ENCODE assay signal across 11 cellular contexts in genomic region chr3:52830535-52831258, GRCh38. TPM values are rescaled to one million over a fixed set of nuclear protein-coding genes. Genes with fewer than 3 reads are reported as not detected.
DNase-seq lines count a peak whose midpoint lies in the region; ATAC-seq and TF ChIP-seq lines count a peak whose summit lies in the region.
"Had no signal": no experiment of that assay in that cellular context is flagged by ENCODE, and none has a peak within 500 bp of the region (broad histone marks: within the 10 kb centered on the region; RNA-seq: fewer than 3 reads in every experiment).

Gene ITIH4 (minus strand): TSS chr3:52830672. CDS start chr3:52830642, 30 bp downstream.

- WGBS in heart right ventricle, 2 donors, result 80 to 83% methylated on average over 16 of the region's 16 CpGs
- WGBS in body of pancreas, 2 donors, result 67 to 79% methylated on average over 13 to 16 of the region's 16 CpGs

- TF ChIP-seq POLR2A in body of pancreas (IDR thresholded peaks at IDR 0.05) (peak in 2 of 3 donors; percentile 31 to 49), vagina (IDR thresholded peaks at IDR 0.05) (no peak)

- intact Hi-C loops in heart right ventricle (cut with DNase I), result loop anchor here in 1 of 10 donors (5.0 kb wide), 1 partner anchor 58 kb away; the partner anchor contains the start of gene NEK4
- intact Hi-C loops in cardiac septum (cut with DNase I), result no loop called here
- intact Hi-C loops in body of pancreas (cut with DNase I), result no loop called here
- intact Hi-C loops in vagina (cut with DNase I), result no loop called here

- H3K4me1 ChIP-seq in heart right ventricle (peaks cover 13 to 45% (median 29%) of the 10 kb centered on the region in 9 donors), body of pancreas (peaks cover 49% of the 10 kb centered on the region), vagina (peaks cover 26% of the 10 kb centered on the region)

- no peak for DNase-seq in heart right ventricle
- no peak for DNase-seq in cardiac septum (ENCODE audit: low spot score)
- peak; percentile 37 to 66 (median 58) for DNase-seq in body of pancreas
- peak; percentile 24 for DNase-seq in myocyte (ENCODE audit: low read depth)
- no peak for DNase-seq in vagina (ENCODE audit: extremely low spot score in 2 of 2)
- DNase-seq in activated effector memory CD4-positive, alpha-beta T cell treated with Interleukin-2 at 50 U/mL for 16 hours, result no peak
- DNase-seq: activated naive CD4-positive, alpha-beta T cell treated with anti-CD3 and anti-CD28 coated beads, Interleukin-2, amount 10 ng/mL, durations not matched to agents 7 days and 5 days; AML-193; stimulated activated naive B cell treated with anti-CD40 and anti-IgM and Interleukin-4, amounts not matched to agents 10 μg/mL and 1 μg/mL and 100 μg/mL, for 72 hours had no signal

- H3K27ac ChIP-seq in heart right ventricle (peak within 1 kb of the TSS in 8 of 10 donors; percentile 3 to 58 (median 34)), body of pancreas (peak within 1 kb of the TSS in 3 of 4 donors; percentile 16 to 46 (median 43)), vagina (peak within 1 kb of the TSS; percentile 47)

- peaks cover 0 to 21% (median 0%) of the 10 kb centered on the region in 9 donors for H3K36me3 ChIP-seq in heart right ventricle
- H3K36me3 ChIP-seq in body of pancreas (replicated peaks in 1 of 2; ENCODE audit: insufficient read depth in 1 of 2, low read depth in 2 of 2), result no peaks in the 10 kb centered on the region
- no peaks in the 10 kb centered on the region for H3K36me3 ChIP-seq in vagina

- no peaks in the 10 kb centered on the region for H3K27me3 ChIP-seq in heart right ventricle
- H3K27me3 ChIP-seq in body of pancreas, result no peaks in the 10 kb centered on the region
- no peaks in the 10 kb centered on the region for H3K27me3 ChIP-seq in vagina

- H3K9me3 ChIP-seq in heart right ventricle (no peaks in the 10 kb centered on the region), body of pancreas (no peaks in the 10 kb centered on the region), vagina (no peaks in the 10 kb centered on the region)

- ATAC-seq in heart right ventricle (no peak), body of pancreas (peak; percentile 40), GM18519 (IDR thresholded peaks at IDR 0.05; ENCODE audit: low FRiP score, unreplicated experiment) (no peak), GM18517 (IDR thresholded peaks at IDR 0.05; ENCODE audit: unreplicated experiment) (no peak)
- ATAC-seq: stimulated activated naive B cell treated with anti-CD40 and anti-IgM and Interleukin-4, amounts not matched to agents 10 μg/mL and 1 μg/mL and 100 μg/mL, for 72 hours had no signal

- TF ChIP-seq CTCF in heart right ventricle (IDR thresholded peaks at IDR 0.05) (no peak), body of pancreas (IDR thresholded peaks at IDR 0.05) (no peak), vagina (IDR thresholded peaks at IDR 0.05) (no peak)

- no peak within 1 kb of the TSS for H3K4me3 ChIP-seq in heart right ventricle
- H3K4me3 ChIP-seq in body of pancreas, result no peak within 1 kb of the TSS
- H3K4me3 ChIP-seq in vagina, result no peak within 1 kb of the TSS

RNA-seq across cellular contexts. Expression of gene ITIH4, which starts in this region (rescaled TPM):
- total RNA-seq in heart right ventricle (1 to 10 TPM; 2.3 to 9.3 (median 4.3) TPM), cardiac septum (3.2 TPM), body of pancreas (10 to 100 TPM; 60.7 to 86.7 TPM), myocyte (5.0 and 5.4 TPM in 2 replicates), vagina (5.9 TPM)
- polyA plus RNA-seq in heart right ventricle, result 10 to 100 TPM in 1 of 2 donors, 1 to 10 TPM in 1; 1.5 to 17.9 TPM
- polyA plus RNA-seq in myocyte (2012), result 4.6 TPM

Comparison
In these comparisons a context has a peak if more than half of its experiments do, and no peak if none do; other contexts are left out.
1. DNase-seq: peak in body of pancreas (4 of 4) and myocyte (single experiment); none in heart right ventricle (0 of 2), cardiac septum (single experiment), vagina (0 of 2) and activated effector memory CD4-positive, alpha-beta T cell treated with Interleukin-2 at 50 U/mL for 16 hours (single experiment).
2. POLR2A ChIP-seq: peak in body of pancreas (2 of 3); none in vagina (0 of 2).
3. Peak in every context shown above with its lines, with median percentiles within 50 percentile points of each other: H3K27ac ChIP-seq.